Comparison of ENCODE assay signal across 29 cellular contexts in the genomic region with DNA sequence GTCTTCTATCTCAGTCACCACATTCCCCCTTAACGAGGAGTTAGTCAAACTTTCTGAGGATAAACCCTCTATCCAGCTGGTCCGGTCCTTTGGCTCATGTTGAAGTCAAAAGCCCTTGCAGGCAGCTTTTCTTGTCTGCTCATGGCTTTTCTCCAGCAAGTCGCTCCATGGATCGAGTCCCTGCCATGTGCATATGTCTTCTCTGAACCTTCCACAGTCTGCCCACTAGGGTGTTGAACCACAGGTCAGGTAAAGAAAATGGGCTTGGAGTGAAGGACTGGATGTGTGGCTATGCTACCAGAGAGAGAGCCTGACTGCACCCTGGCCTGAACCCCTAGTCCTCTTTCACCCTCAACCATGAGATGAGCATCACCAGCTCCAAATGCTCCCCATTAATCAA.
"Had no signal": no experiment of that assay in that cellular context is flagged by ENCODE, and none has a peak within 500 bp of the region (broad histone marks: within the 10 kb centered on the region; RNA-seq: fewer than 3 reads in every experiment).

No MANE protein-coding gene starts in this region.

- H3K36me3 ChIP-seq: breast epithelium, gastrocnemius medialis, ovary, vagina had no signal

- H3K4me1 ChIP-seq: breast epithelium, gastrocnemius medialis had no signal

- ATAC-seq: activated CD4-positive, CD25-positive, alpha-beta regulatory T cell treated with anti-CD3 and anti-CD28 coated beads, Interleukin-2, amount 50 U/mL, for 24 hours; activated naive CD8-positive, alpha-beta T cell treated with anti-CD3 and anti-CD28 coated beads, Interleukin-2, amount 50 U/mL, for 24 hours; activated T-cell treated with anti-CD3 and anti-CD28 coated beads, Interleukin-2, amount 50 U/mL, for 4 hours; gastrocnemius medialis; left colon; naive thymus-derived CD4-positive, alpha-beta T cell; sciatic nerve; stimulated activated effector memory CD8-positive, alpha-beta T cell treated with anti-CD3 and anti-CD28 coated beads, Interleukin-12 subunit alpha, Interleukin-12 subunit beta, amount 100 ng/mL, for 72 hours; stimulated activated naive CD8-positive, alpha-beta T cell treated with anti-CD3 and anti-CD28 coated beads, Interleukin-15, amount 100 ng/mL, for 72 hours had no signal

- H3K27me3 ChIP-seq: breast epithelium, gastrocnemius medialis, ovary, upper lobe of left lung, vagina had no signal

- H3K27ac ChIP-seq: breast epithelium, gastrocnemius medialis, ovary, skin epidermis, upper lobe of left lung, vagina had no signal

- H3K4me3 ChIP-seq: breast epithelium, gastrocnemius medialis, ovary, skin epidermis, upper lobe of left lung, vagina had no signal

- DNase-seq: activated CD4-positive, alpha-beta T cell treated with anti-CD3 and anti-CD28 coated beads for 48 hours; activated CD4-positive, alpha-beta T cell treated with anti-CD3 and anti-CD28 coated beads, Interleukin-2, amount 50 U/mL, for 48 hours; activated CD8-positive, alpha-beta memory T cell treated with anti-CD3 and anti-CD28 coated beads for 24 hours; activated CD8-positive, alpha-beta memory T cell treated with anti-CD3 and anti-CD28 coated beads, Interleukin-2, amount 50 U/mL, for 48 hours; activated naive CD8-positive, alpha-beta T cell treated with anti-CD3 and anti-CD28 coated beads, Interleukin-2, amount 50 U/mL, for 24 hours; activated T-cell treated with anti-CD3 and anti-CD28 coated beads, Interleukin-2, amount 50 U/mL, for 4 hours; amygdala; central memory CD4-positive, alpha-beta T cell; dermis blood vessel endothelial cell; effector memory CD4-positive, alpha-beta T cell; erythroblast; gastrocnemius medialis; hippocampal formation; kidney; left colon; midbrain; naive thymus-derived CD4-positive, alpha-beta T cell; retina; stimulated activated CD4-positive, alpha-beta T cell treated with anti-CD3 and anti-CD28 coated beads, Interleukin-4, amount 100 ng/mL, for 24 hours; stimulated activated naive CD8-positive, alpha-beta T cell treated with anti-CD3 and anti-CD28 coated beads, Interleukin-15, amount 100 ng/mL, for 72 hours; T-helper 9 cell; upper lobe of left lung had no signal

- H3K9me3 ChIP-seq: breast epithelium, gastrocnemius medialis, ovary, upper lobe of left lung, vagina had no signal
